ENCODE assay signal across 4 cellular contexts in genomic region chr3:52754373-52754772, GRCh38.
A peak's percentile ranks its signal among the peaks of the same experiment; 100 is the strongest.
TF ChIP-seq lines count a peak whose summit lies in the region.

No MANE protein-coding gene starts in this region.

TF ChIP-seq in A549, 52 proteins besides CTCF, POLR2A, EP300 and RAD21:
- TF ChIP-seq HOXB13 (CRISPR knock-in tag; IDR thresholded peaks at IDR 0.05; ENCODE audit: low read depth): no peak
- no peak for TF ChIP-seq POLR2AphosphoS2 (conservative IDR thresholded peaks at IDR 0.05; ENCODE audit: low read length)
- peak; percentile 24 for TF ChIP-seq MAFK (IDR thresholded peaks at IDR 0.05; ENCODE audit: partially characterized antibody)

TF ChIP-seq in IMR-90, 13 proteins besides CTCF, POLR2A, EP300 and RAD21:
- TF ChIP-seq MAFK (IDR thresholded peaks at IDR 0.05; ENCODE audit: low read depth, low read length): peak; percentile 75
- TF ChIP-seq FOS (IDR thresholded peaks at IDR 0.05; ENCODE audit: low read depth, low read length): no peak
- no peak for TF ChIP-seq CEBPB (IDR thresholded peaks at IDR 0.05; ENCODE audit: low read depth, low read length)
- no peak for TF ChIP-seq RCOR1 (IDR thresholded peaks at IDR 0.05; ENCODE audit: insufficient replicate concordance, low read length)

TF ChIP-seq in K562, 482 proteins besides CTCF, POLR2A, EP300 and RAD21:
- TF ChIP-seq ZNF232 (CRISPR knock-in tag; IDR thresholded peaks at IDR 0.05): no peak
- TF ChIP-seq C11orf30 (IDR thresholded peaks at IDR 0.05; ENCODE audit: low read depth): 0 out of 2 replicates have a peak, but pooled peaks have one; percentile 16
- TF ChIP-seq, protein P1, sequence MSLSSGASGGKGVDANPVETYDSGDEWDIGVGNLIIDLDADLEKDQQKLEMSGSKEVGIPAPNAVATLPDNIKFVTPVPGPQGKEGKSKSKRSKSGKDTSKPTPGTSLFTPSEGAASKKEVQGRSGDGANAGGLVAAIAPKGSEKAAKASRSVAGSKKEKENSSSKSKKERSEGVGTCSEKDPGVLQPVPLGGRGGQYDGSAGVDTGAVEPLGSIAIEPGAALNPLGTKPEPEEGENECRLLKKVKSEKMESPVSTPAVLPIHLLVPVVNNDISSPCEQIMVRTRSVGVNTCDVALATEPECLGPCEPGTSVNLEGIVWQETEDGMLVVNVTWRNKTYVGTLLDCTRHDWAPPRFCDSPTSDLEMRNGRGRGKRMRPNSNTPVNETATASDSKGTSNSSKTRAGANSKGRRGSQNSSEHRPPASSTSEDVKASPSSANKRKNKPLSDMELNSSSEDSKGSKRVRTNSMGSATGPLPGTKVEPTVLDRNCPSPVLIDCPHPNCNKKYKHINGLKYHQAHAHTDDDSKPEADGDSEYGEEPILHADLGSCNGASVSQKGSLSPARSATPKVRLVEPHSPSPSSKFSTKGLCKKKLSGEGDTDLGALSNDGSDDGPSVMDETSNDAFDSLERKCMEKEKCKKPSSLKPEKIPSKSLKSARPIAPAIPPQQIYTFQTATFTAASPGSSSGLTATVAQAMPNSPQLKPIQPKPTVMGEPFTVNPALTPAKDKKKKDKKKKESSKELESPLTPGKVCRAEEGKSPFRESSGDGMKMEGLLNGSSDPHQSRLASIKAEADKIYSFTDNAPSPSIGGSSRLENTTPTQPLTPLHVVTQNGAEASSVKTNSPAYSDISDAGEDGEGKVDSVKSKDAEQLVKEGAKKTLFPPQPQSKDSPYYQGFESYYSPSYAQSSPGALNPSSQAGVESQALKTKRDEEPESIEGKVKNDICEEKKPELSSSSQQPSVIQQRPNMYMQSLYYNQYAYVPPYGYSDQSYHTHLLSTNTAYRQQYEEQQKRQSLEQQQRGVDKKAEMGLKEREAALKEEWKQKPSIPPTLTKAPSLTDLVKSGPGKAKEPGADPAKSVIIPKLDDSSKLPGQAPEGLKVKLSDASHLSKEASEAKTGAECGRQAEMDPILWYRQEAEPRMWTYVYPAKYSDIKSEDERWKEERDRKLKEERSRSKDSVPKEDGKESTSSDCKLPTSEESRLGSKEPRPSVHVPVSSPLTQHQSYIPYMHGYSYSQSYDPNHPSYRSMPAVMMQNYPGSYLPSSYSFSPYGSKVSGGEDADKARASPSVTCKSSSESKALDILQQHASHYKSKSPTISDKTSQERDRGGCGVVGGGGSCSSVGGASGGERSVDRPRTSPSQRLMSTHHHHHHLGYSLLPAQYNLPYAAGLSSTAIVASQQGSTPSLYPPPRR (CRISPR knock-in tag; IDR thresholded peaks at IDR 0.05; ENCODE audit: borderline replicate concordance): no peak
- TF ChIP-seq LEF1 (IDR thresholded peaks at IDR 0.05): no peak
- TF ChIP-seq EHMT2 (IDR thresholded peaks at IDR 0.05): no peak
- no peak for TF ChIP-seq NR4A1 (CRISPR knock-in tag; IDR thresholded peaks at IDR 0.05)
- TF ChIP-seq NR4A1 (tag; IDR thresholded peaks at IDR 0.05): no peak
- peak; percentile 45 for TF ChIP-seq ZNF316 (IDR thresholded peaks at IDR 0.05)
- no peak for TF ChIP-seq HDAC1 (IDR thresholded peaks at IDR 0.05)
- TF ChIP-seq ZKSCAN1 (IDR thresholded peaks at IDR 0.05; ENCODE audit: low read depth, low read length): no peak
- no peak for TF ChIP-seq SMARCE1 (IDR thresholded peaks at IDR 0.05)
- no peak for TF ChIP-seq TRIM25 (IDR thresholded peaks at IDR 0.05; ENCODE audit: borderline replicate concordance)

TF ChIP-seq in GM12891, 5 proteins besides CTCF, POLR2A, EP300 and RAD21:
- no peak for TF ChIP-seq PAX5 (IDR thresholded peaks at IDR 0.05; ENCODE audit: insufficient read depth, low read length, severe bottlenecking)
- TF ChIP-seq POU2F2 (IDR thresholded peaks at IDR 0.05; ENCODE audit: low read depth, low read length): no peak
- TF ChIP-seq SPI1 (IDR thresholded peaks at IDR 0.05; ENCODE audit: low read depth, low read length): no peak
- no peak for TF ChIP-seq POLR2AphosphoS5 (IDR thresholded peaks at IDR 0.05; ENCODE audit: low read depth, low read length)
- no peak for TF ChIP-seq TAF1 (IDR thresholded peaks at IDR 0.05; ENCODE audit: low read depth, low read length)
